ENCODE assay signal across 13 cellular contexts in genomic region chr5:172637122-172637580, GRCh38. TPM values are rescaled to one million over a fixed set of nuclear protein-coding genes. Genes with fewer than 3 reads are reported as not detected.
DNase-seq lines count a peak whose midpoint lies in the region; ATAC-seq and TF ChIP-seq lines count a peak whose summit lies in the region.
"Had no signal": no experiment of that assay in that cellular context is flagged by ENCODE, and none has a peak within 500 bp of the region (broad histone marks: within the 10 kb centered on the region; RNA-seq: fewer than 3 reads in every experiment).

No MANE protein-coding gene starts in this region.

- no peak for TF ChIP-seq CTCF in 22Rv1 (IDR thresholded peaks at IDR 0.05)
- no peak for TF ChIP-seq CTCF in GM20000 (IDR thresholded peaks at IDR 0.05; ENCODE audit: extremely low read depth, missing control alignments)

- no peaks in the 10 kb centered on the region for H3K9me3 Mint-ChIP-seq in activated naive CD8-positive, alpha-beta T cell treated with anti-CD3 and anti-CD28 coated beads for 36 hours
- H3K9me3 Mint-ChIP-seq: T-cell had no signal

- peak; percentile 25 for DNase-seq in LHCN-M2 (ENCODE audit: low read depth)
- DNase-seq in RPMI7951 (ENCODE audit: low read depth), result peak; percentile 42
- DNase-seq in iPS-NIHi11 (ENCODE audit: low spot score), result peak; percentile 70
- no peak for DNase-seq in GM20000 (ENCODE audit: low spot score)
- no peak for DNase-seq in stimulated activated CD4-positive, alpha-beta T cell treated with anti-CD3 and anti-CD28 coated beads, Interleukin-4, amount 100 ng/mL, for 24 hours
- no peak for DNase-seq in activated naive CD8-positive, alpha-beta T cell treated with anti-CD3 and anti-CD28 coated beads for 36 hours
- DNase-seq: hypothalamus, NCI-H1048, T-cell had no signal

- H3K27ac ChIP-seq in 22Rv1, result peak overlapping the region; percentile 80
- H3K27ac ChIP-seq: neutrophil had no signal

- no peak overlapping the region for H3K27ac Mint-ChIP-seq in activated naive CD8-positive, alpha-beta T cell treated with anti-CD3 and anti-CD28 coated beads for 36 hours
- H3K27ac Mint-ChIP-seq: T-cell had no signal

- no peak overlapping the region for H3K4me3 Mint-ChIP-seq in activated naive CD8-positive, alpha-beta T cell treated with anti-CD3 and anti-CD28 coated beads for 36 hours
- H3K4me3 Mint-ChIP-seq: T-cell had no signal

- H3K4me1 Mint-ChIP-seq in activated naive CD8-positive, alpha-beta T cell treated with anti-CD3 and anti-CD28 coated beads for 36 hours, result peaks cover 5% of the 10 kb centered on the region

- H3K27me3 Mint-ChIP-seq in activated naive CD8-positive, alpha-beta T cell treated with anti-CD3 and anti-CD28 coated beads for 36 hours, result peaks cover 37% of the 10 kb centered on the region

- no peaks in the 10 kb centered on the region for H3K36me3 Mint-ChIP-seq in activated naive CD8-positive, alpha-beta T cell treated with anti-CD3 and anti-CD28 coated beads for 36 hours
- H3K36me3 Mint-ChIP-seq: T-cell had no signal

- ATAC-seq in GM21381 (IDR thresholded peaks at IDR 0.05; ENCODE audit: unreplicated experiment), result no peak
- ATAC-seq: GM12878, T-cell had no signal

RNA-seq across cellular contexts. Expression of gene NEURL1B, which starts 3.9 kb away (rescaled TPM):
- total RNA-seq in LHCN-M2 (2014; rRNA removed), result 12.3 and 14.6 TPM in 2 replicates
- polyA plus RNA-seq in LHCN-M2 (2012), result 6.9 TPM
- total RNA-seq in RPMI7951 (2014; rRNA removed; shearing (Covaris generic)), result 3.8 and 5.9 TPM in 2 replicates
- under 1 TPM; 0.10 TPM for total RNA-seq in activated naive CD8-positive, alpha-beta T cell treated with anti-CD3 and anti-CD28 coated beads for 36 hours

Comparison
In these comparisons a context has a peak if more than half of its experiments do, and no peak if none do; other contexts are left out.
1. DNase-seq: peak in LHCN-M2 (single experiment), RPMI7951 (single experiment) and iPS-NIHi11 (single experiment); none in GM20000 (single experiment), stimulated activated CD4-positive, alpha-beta T cell treated with anti-CD3 and anti-CD28 coated beads, Interleukin-4, amount 100 ng/mL, for 24 hours (single experiment) and activated naive CD8-positive, alpha-beta T cell treated with anti-CD3 and anti-CD28 coated beads for 36 hours (single experiment).